8 cellular contexts compared by ENCODE assay signal in the genomic region with DNA sequence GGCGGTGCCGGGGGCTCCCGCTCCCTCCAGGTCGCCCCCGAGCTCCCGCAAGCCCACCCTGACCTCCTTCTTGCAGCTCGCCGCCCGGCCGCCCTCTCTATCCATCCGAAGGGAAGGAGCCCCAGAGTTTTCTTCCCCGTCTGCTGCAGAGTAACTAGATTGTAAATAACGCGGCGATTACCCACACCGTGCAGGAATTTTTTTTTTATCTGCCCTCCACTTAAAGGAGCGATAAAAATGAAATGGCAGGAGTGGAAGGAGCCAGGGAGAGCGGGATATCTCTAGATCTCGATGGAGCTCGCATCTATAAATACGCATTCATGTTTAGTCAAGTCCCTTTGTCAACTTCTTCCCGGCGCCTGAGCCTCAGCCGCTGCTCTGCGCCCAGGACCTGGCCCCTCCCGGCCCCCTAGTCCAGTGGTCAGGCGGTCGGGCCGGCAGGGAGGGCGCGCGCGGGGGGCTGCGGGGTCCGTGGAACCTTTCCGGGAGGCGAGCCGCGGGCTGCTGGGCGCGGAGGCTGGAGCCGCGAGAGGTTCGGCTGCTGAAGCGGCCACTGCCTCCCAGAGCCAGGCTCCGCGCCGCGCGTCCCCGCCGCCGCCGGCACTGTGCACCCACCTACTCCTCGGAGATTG.
DNase-seq lines count a peak whose midpoint lies in the region; ATAC-seq and TF ChIP-seq lines count a peak whose summit lies in the region.

No MANE protein-coding gene starts in this region.

- H3K27me3 Mint-ChIP-seq in activated T-cell treated with anti-CD3 and anti-CD28 coated beads, Interleukin-2, amount 50 U/mL, for 24 hours = peaks cover 87% of the 10 kb centered on the region

- no peaks in the 10 kb centered on the region for H3K9me3 Mint-ChIP-seq in activated T-cell treated with anti-CD3 and anti-CD28 coated beads, Interleukin-2, amount 50 U/mL, for 24 hours

- peak overlapping the region; percentile 32 for H3K27ac ChIP-seq in substantia nigra (ENCODE audit: low read depth, low read length, poor library complexity, severe bottlenecking)

- no peak for TF ChIP-seq CTCF in lower leg skin (IDR thresholded peaks at IDR 0.05)

- H3K4me3 Mint-ChIP-seq in activated T-cell treated with anti-CD3 and anti-CD28 coated beads, Interleukin-2, amount 50 U/mL, for 24 hours = peak overlapping the region; percentile 80

- peak overlapping the region; percentile 38 for H3K4me3 ChIP-seq in lower leg skin (ENCODE audit: low read depth, poor library complexity, severe bottlenecking)

- TF ChIP-seq POLR2A in lower leg skin (IDR thresholded peaks at IDR 0.05) = no peak

- no peak overlapping the region for H3K27ac Mint-ChIP-seq in activated T-cell treated with anti-CD3 and anti-CD28 coated beads, Interleukin-2, amount 50 U/mL, for 24 hours

- H3K36me3 Mint-ChIP-seq in activated T-cell treated with anti-CD3 and anti-CD28 coated beads, Interleukin-2, amount 50 U/mL, for 24 hours (ENCODE audit: low read depth) = no peaks in the 10 kb centered on the region

- peaks cover 16% of the 10 kb centered on the region for H3K4me1 Mint-ChIP-seq in activated T-cell treated with anti-CD3 and anti-CD28 coated beads, Interleukin-2, amount 50 U/mL, for 24 hours (ENCODE audit: low read depth)

- intact Hi-C loops in lower leg skin (cut with DNase I; ENCODE audit: low total_unique reads) = no loop called here

- DNase-seq in activated T-cell treated with anti-CD3 and anti-CD28 coated beads, Interleukin-2, amount 50 U/mL, for 24 hours = peak; percentile 33
- DNase-seq in activated T-cell treated with anti-CD3 and anti-CD28 coated beads for 4 hours (no peak), NCI-H774 (lab: John Stamatoyannopoulos, UW) (peak; percentile 37), dermis blood vessel endothelial cell (peak; percentile 34), lower leg skin (ENCODE audit: low spot score in 2 of 2) (peak; percentile 29 to 87), substantia nigra (lab: John Stamatoyannopoulos, UW) (peak in 30 of 49 donors; percentile 6 to 66 (median 32)), T-helper 9 cell (no peak)

- WGBS in lower leg skin, 2 donors = 0 to 1% methylated on average over 35 to 52 of the region's 55 CpGs

- no peak for ATAC-seq in GM18909 (IDR thresholded peaks at IDR 0.05; ENCODE audit: poor library complexity, unreplicated experiment)

Comparison
In these comparisons a context has a peak if more than half of its experiments do, and no peak if none do; other contexts are left out.
1. DNase-seq: peak in activated T-cell treated with anti-CD3 and anti-CD28 coated beads, Interleukin-2, amount 50 U/mL, for 24 hours (single experiment), NCI-H774 (single experiment), dermis blood vessel endothelial cell (single experiment), lower leg skin (2 of 2) and substantia nigra (30 of 49); none in activated T-cell treated with anti-CD3 and anti-CD28 coated beads for 4 hours (single experiment) and T-helper 9 cell (single experiment).